ENCODE assay signal across 1 cellular context in the genomic region with DNA sequence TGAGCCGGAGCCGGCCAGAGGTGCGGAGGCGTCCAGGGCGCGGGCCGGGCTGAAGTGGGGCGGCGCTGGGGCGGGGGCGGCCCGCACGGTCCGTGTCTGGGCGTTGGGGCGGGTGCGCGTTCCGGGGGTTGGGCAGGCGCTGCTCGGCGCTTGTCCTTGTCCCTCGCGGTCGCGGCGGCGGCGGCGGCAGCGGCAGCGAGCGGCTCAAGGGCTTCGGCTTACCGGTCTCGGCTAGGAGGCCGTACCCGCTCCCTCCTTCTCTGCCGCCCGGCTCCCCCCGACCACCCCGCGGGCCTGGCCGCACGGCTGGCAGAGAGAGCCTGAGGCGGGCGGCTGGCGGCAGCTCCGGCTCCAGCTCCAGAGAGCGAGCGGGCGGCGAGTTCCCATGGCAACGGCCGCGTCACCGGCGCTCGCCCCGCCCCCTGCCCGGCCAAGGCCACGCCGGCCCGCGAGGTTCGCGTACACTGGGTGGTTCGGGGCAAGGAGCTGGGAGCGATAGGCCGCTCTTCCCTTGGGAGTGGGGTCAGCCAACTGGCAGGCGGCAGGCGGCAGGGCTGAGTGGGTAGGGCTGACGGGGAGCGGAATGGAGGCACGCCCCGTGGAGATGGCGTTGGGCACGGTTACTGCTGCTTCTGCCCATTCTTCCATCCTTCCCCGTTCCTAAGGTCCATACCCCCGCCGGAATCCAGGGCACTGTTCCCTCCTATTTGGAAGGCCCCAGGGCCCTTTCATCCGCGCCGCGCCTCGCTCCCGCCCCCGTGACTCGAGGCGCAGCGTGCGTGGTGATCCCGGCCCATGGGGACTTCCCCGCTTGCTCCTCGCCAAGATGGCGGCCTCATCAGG.
TF ChIP-seq lines count a peak whose summit lies in the region.

A gene with protein sequence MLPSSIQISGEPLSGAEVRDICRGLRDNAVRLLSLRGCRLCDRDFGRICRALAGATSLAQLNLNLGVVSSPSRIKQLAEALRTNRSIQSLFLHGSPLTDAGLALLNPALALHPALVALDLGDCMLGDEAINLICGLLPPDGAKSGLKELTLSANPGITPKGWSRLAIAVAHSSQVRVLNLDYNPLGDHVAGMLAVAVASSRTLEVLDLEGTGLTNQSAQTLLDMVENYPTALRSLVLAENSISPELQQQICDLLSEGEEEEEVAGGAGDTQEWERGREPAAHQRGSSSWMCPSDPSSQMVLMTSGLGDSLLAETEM (minus strand): TSS at position 363 of the 843 bp plus-strand sequence. CDS start 561 bp downstream, outside the sequence.

TF ChIP-seq in HepG2, 621 proteins besides CTCF, POLR2A, EP300 and RAD21 (continued from another document and continues in another):
- TF ChIP-seq, protein P1, sequence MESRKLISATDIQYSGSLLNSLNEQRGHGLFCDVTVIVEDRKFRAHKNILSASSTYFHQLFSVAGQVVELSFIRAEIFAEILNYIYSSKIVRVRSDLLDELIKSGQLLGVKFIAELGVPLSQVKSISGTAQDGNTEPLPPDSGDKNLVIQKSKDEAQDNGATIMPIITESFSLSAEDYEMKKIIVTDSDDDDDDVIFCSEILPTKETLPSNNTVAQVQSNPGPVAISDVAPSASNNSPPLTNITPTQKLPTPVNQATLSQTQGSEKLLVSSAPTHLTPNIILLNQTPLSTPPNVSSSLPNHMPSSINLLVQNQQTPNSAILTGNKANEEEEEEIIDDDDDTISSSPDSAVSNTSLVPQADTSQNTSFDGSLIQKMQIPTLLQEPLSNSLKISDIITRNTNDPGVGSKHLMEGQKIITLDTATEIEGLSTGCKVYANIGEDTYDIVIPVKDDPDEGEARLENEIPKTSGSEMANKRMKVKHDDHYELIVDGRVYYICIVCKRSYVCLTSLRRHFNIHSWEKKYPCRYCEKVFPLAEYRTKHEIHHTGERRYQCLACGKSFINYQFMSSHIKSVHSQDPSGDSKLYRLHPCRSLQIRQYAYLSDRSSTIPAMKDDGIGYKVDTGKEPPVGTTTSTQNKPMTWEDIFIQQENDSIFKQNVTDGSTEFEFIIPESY (CRISPR knock-in tag; IDR thresholded peaks at IDR 0.05), result no peak
- TF ChIP-seq FOXA3 (CRISPR knock-in tag; IDR thresholded peaks at IDR 0.05), result peak; percentile 34; the same call in 1 of the 2 replicates
- TF ChIP-seq ZNF775 (CRISPR knock-in tag; IDR thresholded peaks at IDR 0.05; ENCODE audit: borderline replicate concordance), result no peak
- TF ChIP-seq ZNF432 (CRISPR knock-in tag; IDR thresholded peaks at IDR 0.05; ENCODE audit: borderline replicate concordance), result no peak
- no peak for TF ChIP-seq ARNT (IDR thresholded peaks at IDR 0.05)
- no peak for TF ChIP-seq RARG (CRISPR knock-in tag; IDR thresholded peaks at IDR 0.05; ENCODE audit: low read depth)
- TF ChIP-seq ZNF235 (CRISPR knock-in tag; IDR thresholded peaks at IDR 0.05; ENCODE audit: borderline replicate concordance), result no peak
- TF ChIP-seq, protein P2, sequence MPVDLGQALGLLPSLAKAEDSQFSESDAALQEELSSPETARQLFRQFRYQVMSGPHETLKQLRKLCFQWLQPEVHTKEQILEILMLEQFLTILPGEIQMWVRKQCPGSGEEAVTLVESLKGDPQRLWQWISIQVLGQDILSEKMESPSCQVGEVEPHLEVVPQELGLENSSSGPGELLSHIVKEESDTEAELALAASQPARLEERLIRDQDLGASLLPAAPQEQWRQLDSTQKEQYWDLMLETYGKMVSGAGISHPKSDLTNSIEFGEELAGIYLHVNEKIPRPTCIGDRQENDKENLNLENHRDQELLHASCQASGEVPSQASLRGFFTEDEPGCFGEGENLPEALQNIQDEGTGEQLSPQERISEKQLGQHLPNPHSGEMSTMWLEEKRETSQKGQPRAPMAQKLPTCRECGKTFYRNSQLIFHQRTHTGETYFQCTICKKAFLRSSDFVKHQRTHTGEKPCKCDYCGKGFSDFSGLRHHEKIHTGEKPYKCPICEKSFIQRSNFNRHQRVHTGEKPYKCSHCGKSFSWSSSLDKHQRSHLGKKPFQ (CRISPR knock-in tag; IDR thresholded peaks at IDR 0.05; ENCODE audit: insufficient replicate concordance), result no peak
- TF ChIP-seq, protein P3, sequence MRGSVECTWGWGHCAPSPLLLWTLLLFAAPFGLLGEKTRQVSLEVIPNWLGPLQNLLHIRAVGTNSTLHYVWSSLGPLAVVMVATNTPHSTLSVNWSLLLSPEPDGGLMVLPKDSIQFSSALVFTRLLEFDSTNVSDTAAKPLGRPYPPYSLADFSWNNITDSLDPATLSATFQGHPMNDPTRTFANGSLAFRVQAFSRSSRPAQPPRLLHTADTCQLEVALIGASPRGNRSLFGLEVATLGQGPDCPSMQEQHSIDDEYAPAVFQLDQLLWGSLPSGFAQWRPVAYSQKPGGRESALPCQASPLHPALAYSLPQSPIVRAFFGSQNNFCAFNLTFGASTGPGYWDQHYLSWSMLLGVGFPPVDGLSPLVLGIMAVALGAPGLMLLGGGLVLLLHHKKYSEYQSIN (CRISPR knock-in tag; IDR thresholded peaks at IDR 0.05; ENCODE audit: borderline replicate concordance), result no peak
- TF ChIP-seq SMYD3 (CRISPR knock-in tag; IDR thresholded peaks at IDR 0.05), result no peak
- no peak for TF ChIP-seq ZFP1 (CRISPR knock-in tag; IDR thresholded peaks at IDR 0.05)
- TF ChIP-seq ZNF44 (CRISPR knock-in tag; IDR thresholded peaks at IDR 0.05), result 0 out of 2 replicates have a peak, but pooled peaks have one; percentile 69
- TF ChIP-seq, protein P4, sequence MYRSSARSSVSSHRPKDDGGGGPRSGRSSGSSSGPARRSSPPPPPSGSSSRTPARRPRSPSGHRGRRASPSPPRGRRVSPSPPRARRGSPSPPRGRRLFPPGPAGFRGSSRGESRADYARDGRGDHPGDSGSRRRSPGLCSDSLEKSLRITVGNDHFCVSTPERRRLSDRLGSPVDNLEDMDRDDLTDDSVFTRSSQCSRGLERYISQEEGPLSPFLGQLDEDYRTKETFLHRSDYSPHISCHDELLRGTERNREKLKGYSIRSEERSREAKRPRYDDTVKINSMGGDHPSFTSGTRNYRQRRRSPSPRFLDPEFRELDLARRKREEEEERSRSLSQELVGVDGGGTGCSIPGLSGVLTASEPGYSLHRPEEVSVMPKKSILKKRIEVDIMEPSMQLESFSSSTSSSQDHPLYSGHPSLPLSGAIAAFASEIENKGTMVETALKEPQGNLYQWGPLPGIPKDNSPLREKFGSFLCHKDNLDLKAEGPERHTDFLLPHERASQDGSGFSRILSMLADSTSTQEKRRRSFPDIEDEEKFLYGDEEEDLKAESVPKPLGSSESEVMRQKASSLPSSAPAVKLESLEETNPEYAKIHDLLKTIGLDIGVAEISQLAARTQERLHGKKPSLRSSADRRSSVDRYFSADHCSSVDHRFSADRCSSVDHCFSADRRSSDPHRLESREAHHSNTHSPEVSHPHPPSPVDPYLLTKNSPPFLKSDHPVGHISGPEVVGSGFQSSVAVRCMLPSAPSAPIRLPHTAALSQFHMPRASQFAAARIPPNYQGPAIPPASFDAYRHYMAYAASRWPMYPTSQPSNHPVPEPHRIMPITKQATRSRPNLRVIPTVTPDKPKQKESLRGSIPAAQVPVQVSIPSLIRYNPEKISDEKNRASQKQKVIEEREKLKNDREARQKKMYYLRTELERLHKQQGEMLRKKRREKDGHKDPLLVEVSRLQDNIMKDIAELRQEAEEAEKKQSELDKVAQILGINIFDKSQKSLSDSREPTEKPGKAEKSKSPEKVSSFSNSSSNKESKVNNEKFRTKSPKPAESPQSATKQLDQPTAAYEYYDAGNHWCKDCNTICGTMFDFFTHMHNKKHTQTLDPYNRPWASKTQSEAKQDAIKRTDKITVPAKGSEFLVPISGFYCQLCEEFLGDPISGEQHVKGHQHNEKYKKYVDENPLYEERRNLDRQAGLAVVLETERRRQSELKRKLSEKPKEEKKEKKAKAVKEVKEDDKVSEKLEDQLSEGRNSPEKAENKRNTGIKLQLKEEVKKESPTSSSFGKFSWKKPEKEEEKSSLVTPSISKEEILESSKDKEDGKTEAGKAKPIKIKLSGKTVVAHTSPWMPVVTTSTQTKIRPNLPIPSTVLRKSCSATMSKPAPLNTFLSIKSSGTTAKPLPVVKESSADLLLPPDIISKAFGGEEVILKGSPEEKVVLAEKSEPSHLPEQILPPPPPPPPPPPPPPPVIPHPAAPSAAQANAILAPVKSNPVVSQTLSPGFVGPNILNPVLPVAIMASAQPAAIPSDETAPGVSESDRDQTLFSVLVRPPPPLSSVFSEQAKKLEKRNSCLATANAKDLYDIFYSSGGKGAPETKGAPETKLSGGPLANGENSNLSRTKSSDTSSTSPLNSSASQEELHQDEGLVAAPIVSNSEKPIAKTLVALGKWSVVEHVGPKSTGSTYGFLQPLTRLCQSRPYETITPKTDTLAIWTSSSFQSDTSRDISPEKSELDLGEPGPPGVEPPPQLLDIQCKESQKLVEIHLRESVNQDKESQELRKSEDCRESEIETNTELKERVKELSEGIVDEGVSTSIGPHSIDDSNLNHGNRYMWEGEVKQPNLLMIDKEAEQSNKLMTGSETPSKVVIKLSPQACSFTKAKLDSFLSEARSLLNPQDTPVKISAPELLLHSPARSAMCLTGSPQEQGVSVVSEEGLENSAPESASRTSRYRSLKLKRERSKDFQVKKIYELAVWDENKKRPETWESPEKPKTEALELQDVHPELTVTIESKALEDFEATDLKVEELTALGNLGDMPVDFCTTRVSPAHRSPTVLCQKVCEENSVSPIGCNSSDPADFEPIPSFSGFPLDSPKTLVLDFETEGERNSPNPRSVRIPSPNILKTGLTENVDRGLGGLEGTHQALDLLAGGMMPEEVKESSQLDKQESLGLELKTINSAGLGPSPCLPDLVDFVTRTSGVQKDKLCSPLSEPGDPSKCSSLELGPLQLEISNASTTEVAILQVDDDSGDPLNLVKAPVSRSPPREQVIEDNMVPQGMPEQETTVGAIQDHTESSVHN (CRISPR knock-in tag; IDR thresholded peaks at IDR 0.05), result peak; percentile 94
- peak; percentile 88; the same call in 1 of the 2 replicates for TF ChIP-seq BORCS8-MEF2B (CRISPR knock-in tag; IDR thresholded peaks at IDR 0.05)
- peak; percentile 58; the same call in 1 of the 2 replicates for TF ChIP-seq ATF7-NPFF (CRISPR knock-in tag; IDR thresholded peaks at IDR 0.05; ENCODE audit: low read depth)
- 0 out of 2 replicates have a peak, but pooled peaks have one; percentile 50 for TF ChIP-seq ERF (CRISPR knock-in tag; IDR thresholded peaks at IDR 0.05)
- TF ChIP-seq ZNF350 (CRISPR knock-in tag; IDR thresholded peaks at IDR 0.05; ENCODE audit: borderline replicate concordance, low read depth), result no peak; the same call in 1 of the 2 replicates
- TF ChIP-seq, protein P5, sequence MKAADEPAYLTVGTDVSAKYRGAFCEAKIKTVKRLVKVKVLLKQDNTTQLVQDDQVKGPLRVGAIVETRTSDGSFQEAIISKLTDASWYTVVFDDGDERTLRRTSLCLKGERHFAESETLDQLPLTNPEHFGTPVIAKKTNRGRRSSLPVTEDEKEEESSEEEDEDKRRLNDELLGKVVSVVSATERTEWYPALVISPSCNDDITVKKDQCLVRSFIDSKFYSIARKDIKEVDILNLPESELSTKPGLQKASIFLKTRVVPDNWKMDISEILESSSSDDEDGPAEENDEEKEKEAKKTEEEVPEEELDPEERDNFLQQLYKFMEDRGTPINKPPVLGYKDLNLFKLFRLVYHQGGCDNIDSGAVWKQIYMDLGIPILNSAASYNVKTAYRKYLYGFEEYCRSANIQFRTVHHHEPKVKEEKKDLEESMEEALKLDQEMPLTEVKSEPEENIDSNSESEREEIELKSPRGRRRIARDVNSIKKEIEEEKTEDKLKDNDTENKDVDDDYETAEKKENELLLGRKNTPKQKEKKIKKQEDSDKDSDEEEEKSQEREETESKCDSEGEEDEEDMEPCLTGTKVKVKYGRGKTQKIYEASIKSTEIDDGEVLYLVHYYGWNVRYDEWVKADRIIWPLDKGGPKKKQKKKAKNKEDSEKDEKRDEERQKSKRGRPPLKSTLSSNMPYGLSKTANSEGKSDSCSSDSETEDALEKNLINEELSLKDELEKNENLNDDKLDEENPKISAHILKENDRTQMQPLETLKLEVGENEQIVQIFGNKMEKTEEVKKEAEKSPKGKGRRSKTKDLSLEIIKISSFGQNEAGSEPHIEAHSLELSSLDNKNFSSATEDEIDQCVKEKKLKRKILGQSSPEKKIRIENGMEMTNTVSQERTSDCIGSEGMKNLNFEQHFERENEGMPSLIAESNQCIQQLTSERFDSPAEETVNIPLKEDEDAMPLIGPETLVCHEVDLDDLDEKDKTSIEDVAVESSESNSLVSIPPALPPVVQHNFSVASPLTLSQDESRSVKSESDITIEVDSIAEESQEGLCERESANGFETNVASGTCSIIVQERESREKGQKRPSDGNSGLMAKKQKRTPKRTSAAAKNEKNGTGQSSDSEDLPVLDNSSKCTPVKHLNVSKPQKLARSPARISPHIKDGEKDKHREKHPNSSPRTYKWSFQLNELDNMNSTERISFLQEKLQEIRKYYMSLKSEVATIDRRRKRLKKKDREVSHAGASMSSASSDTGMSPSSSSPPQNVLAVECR (CRISPR knock-in tag; IDR thresholded peaks at IDR 0.05; ENCODE audit: borderline replicate concordance), result peak; percentile 96
- TF ChIP-seq ZNF558 (CRISPR knock-in tag; IDR thresholded peaks at IDR 0.05; ENCODE audit: borderline replicate concordance), result peak; percentile 30; the same call in 1 of the 2 replicates
- TF ChIP-seq MZF1 (CRISPR knock-in tag; IDR thresholded peaks at IDR 0.05; ENCODE audit: borderline replicate concordance), result no peak
